1 cellular context compared by ENCODE assay signal in genomic region chr12:53558631-53559030, GRCh38.
TF ChIP-seq lines count a peak whose summit lies in the region.

No MANE protein-coding gene starts in this region.

TF ChIP-seq in GM12878, 131 proteins besides CTCF, POLR2A, EP300 and RAD21:
- TF ChIP-seq SIX5 (IDR thresholded peaks at IDR 0.05; ENCODE audit: low read depth, low read length, severe bottlenecking): no peak
- no peak for TF ChIP-seq SIN3A (IDR thresholded peaks at IDR 0.05; ENCODE audit: low read depth, low read length)
